In the genomic region with DNA sequence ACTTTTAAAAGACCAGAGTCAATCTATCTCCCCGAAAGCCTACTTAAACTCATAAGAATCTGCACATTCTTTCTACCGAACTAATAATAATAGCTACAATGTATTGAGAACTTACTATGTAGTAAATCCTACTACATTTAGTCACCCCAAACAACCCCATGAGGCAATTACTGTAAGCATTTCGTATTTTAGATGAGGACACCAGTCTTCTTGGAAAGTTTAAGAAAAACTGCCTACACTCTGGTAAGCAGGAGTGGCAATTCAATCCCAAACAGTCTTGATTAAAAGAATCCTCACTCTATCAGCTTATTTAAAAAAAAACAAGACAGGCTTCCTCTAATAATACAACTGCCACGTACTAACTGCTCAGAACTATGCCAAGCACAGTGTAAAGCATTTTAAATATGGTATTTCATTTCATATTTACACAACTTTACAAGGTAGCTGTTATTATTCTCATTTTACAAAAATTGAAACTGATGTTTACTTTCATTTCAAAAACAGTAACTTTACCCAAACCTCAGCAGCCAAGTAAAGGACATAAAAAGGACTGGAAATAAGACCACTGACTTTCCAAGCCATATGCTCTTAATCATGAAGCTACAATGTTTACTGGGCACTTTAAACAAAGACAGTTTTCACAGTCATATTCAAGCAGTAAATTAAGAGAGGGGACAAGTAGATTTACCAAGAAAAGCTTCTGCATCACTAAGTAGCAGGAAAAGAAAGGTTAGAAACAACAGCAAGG, we compare ENCODE assay signal across 10 cellular contexts. TPM values are rescaled to one million over a fixed set of nuclear protein-coding genes. Genes with fewer than 3 reads are reported as not detected.
DNase-seq lines count a peak whose midpoint lies in the region; ATAC-seq and TF ChIP-seq lines count a peak whose summit lies in the region.
"Had no signal": no experiment of that assay in that cellular context is flagged by ENCODE, and none has a peak within 500 bp of the region (broad histone marks: within the 10 kb centered on the region; RNA-seq: fewer than 3 reads in every experiment).

No MANE protein-coding gene starts in this region.

- peaks cover 70% of the 10 kb centered on the region for H3K4me1 Mint-ChIP-seq in CD8-positive, alpha-beta T cell (ENCODE audit: low read depth)
- H3K4me1 Mint-ChIP-seq in brain (peaks cover 32% of the 10 kb centered on the region), mesothelial cell of epicardium (peaks cover 15% of the 10 kb centered on the region)

- intact Hi-C loops in CD8-positive, alpha-beta T cell (cut with DNase I, micrococcal nuclease) = no loop called here

- TF ChIP-seq CTCF in CD8-positive, alpha-beta T cell (IDR thresholded peaks at IDR 0.05) = no peak
- no peak for TF ChIP-seq CTCF in brain (conservative IDR thresholded peaks at IDR 0.05)
- no peak for TF ChIP-seq CTCF in mesothelial cell of epicardium (IDR thresholded peaks at IDR 0.05; ENCODE audit: unreplicated experiment)

- no peaks in the 10 kb centered on the region for H3K27me3 Mint-ChIP-seq in CD8-positive, alpha-beta T cell (ENCODE audit: low read depth)
- H3K27me3 Mint-ChIP-seq in brain (peaks cover 4% of the 10 kb centered on the region), mesothelial cell of epicardium (ENCODE audit: low read depth) (no peaks in the 10 kb centered on the region)

- POLR2A ChIA-PET in CD8-positive, alpha-beta T cell (lab: Charles Lee) = interaction anchor here (0.6 to 1.1 kb wide), 5 partner anchors 13 to 160 kb away, joined by 3 to 5 read pairs (median 4); no protein-coding TSS in a partner anchor

- H3K27me3 ChIP-seq in CD8-positive, alpha-beta T cell (ENCODE audit: insufficient read depth, low read length) = no peaks in the 10 kb centered on the region

- peak overlapping the region; percentile 12 for H3K27ac Mint-ChIP-seq in CD8-positive, alpha-beta T cell
- peak overlapping the region in 4 of 5 experiments; percentile 29 to 78 (median 62) for H3K27ac Mint-ChIP-seq in brain
- H3K27ac Mint-ChIP-seq in mesothelial cell of epicardium = peak overlapping the region; percentile 79

- H3K36me3 Mint-ChIP-seq in CD8-positive, alpha-beta T cell = peaks cover 30% of the 10 kb centered on the region
- peaks cover 62% of the 10 kb centered on the region for H3K36me3 Mint-ChIP-seq in brain
- peaks cover 16% of the 10 kb centered on the region for H3K36me3 Mint-ChIP-seq in mesothelial cell of epicardium

- no peaks in the 10 kb centered on the region for H3K9me3 ChIP-seq in CD8-positive, alpha-beta T cell (ENCODE audit: low read length)
- no peaks in the 10 kb centered on the region for H3K9me3 ChIP-seq in KOPT-K1 (ENCODE audit: insufficient read depth, low read length, poor library complexity, severe bottlenecking)

- no peak overlapping the region for H3K4me3 ChIP-seq in CD8-positive, alpha-beta T cell (ENCODE audit: low read depth, low read length)
- H3K4me3 ChIP-seq: K562 had no signal

- H3K9me3 Mint-ChIP-seq in CD8-positive, alpha-beta T cell = no peaks in the 10 kb centered on the region
- H3K9me3 Mint-ChIP-seq in brain (peaks cover 0 to 5% (median 2%) of the 10 kb centered on the region in 5 experiments), mesothelial cell of epicardium (no peaks in the 10 kb centered on the region)

- peaks cover 66% of the 10 kb centered on the region for H3K4me1 ChIP-seq in CD8-positive, alpha-beta T cell (ENCODE audit: insufficient read depth, low read length)

- H3K27ac ChIP-seq in CD8-positive, alpha-beta T cell (ENCODE audit: low read depth, low read length) = no peak overlapping the region
- H3K27ac ChIP-seq in KOPT-K1 (ENCODE audit: low read depth, low read length, poor library complexity, severe bottlenecking) = peak overlapping the region; percentile 9

- H3K4me3 Mint-ChIP-seq in CD8-positive, alpha-beta T cell = peak overlapping the region; percentile 26
- peak overlapping the region in 3 of 5 experiments; percentile 2 to 53 (median 21) for H3K4me3 Mint-ChIP-seq in brain
- no peak overlapping the region for H3K4me3 Mint-ChIP-seq in mesothelial cell of epicardium

- peaks cover 7% of the 10 kb centered on the region for H3K36me3 ChIP-seq in CD8-positive, alpha-beta T cell (ENCODE audit: insufficient read depth, low read length)
- H3K36me3 ChIP-seq in KOPT-K1 (ENCODE audit: insufficient read depth, low read length) = peaks cover 33% of the 10 kb centered on the region

- no peak for DNase-seq in CD8-positive, alpha-beta T cell
- no peak for DNase-seq in mesothelial cell of epicardium (ENCODE audit: low spot score in 2 of 2, unreplicated experiment in 2 of 2)
- DNase-seq in T-helper 9 cell = no peak
- no peak for DNase-seq in SKM-1 (lab: John Stamatoyannopoulos, UW; ENCODE audit: unreplicated experiment)
- DNase-seq in erythroblast (lab: John Stamatoyannopoulos, UW) = no peak
- DNase-seq in central memory CD4-positive, alpha-beta T cell = no peak
- DNase-seq: GOT3 had no signal

- no peak for ATAC-seq in CD8-positive, alpha-beta T cell

- TF ChIP-seq POLR2A in erythroblast (IDR thresholded peaks at IDR 0.05; ENCODE audit: low read length) = no peak

- CTCF ChIA-PET in CD8-positive, alpha-beta T cell (lab: Charles Lee) = interaction anchor here (1.1 kb wide), 1 partner anchor 102 kb away, joined by 4 read pairs; no protein-coding TSS in a partner anchor

RNA-seq across cellular contexts. Expression of a gene that starts 13.9 kb away (rescaled TPM):
- 100 to 1,000 TPM; 153 to 156 TPM for total RNA-seq in CD8-positive, alpha-beta T cell
- polyA plus RNA-seq in brain (ENCODE audit: insufficient read depth, low read depth, low replicate concordance) = 8.1 TPM
- total RNA-seq in mesothelial cell of epicardium = 68.3 to 71.5 TPM (median 68.7 TPM) in 3 replicates

RNA-seq across cellular contexts. Expression of a gene that starts 14.3 kb away (rescaled TPM):
- total RNA-seq in CD8-positive, alpha-beta T cell = 10 to 100 TPM; 18.2 to 21.3 TPM
- polyA plus RNA-seq in brain (ENCODE audit: insufficient read depth, low read depth, low replicate concordance) = 22.3 TPM
- 25.9 to 37.8 TPM (median 30.2 TPM) in 3 replicates for total RNA-seq in mesothelial cell of epicardium

RNA-seq across cellular contexts. Expression of a gene that starts 53.1 kb away (rescaled TPM):
- total RNA-seq in CD8-positive, alpha-beta T cell = 1 to 10 TPM; 6.0 to 7.1 TPM
- polyA plus RNA-seq in brain (ENCODE audit: insufficient read depth, low read depth, low replicate concordance) = 20.0 TPM
- total RNA-seq in mesothelial cell of epicardium = 29.5 to 35.5 TPM (median 32.0 TPM) in 3 replicates

Comparison
In these comparisons a context has a peak if more than half of its experiments do, and no peak if none do; other contexts are left out.
1. H3K27ac Mint-ChIP-seq: peak in every context shown above with its lines; median percentile 79 in mesothelial cell of epicardium; 62 in brain; 12 in CD8-positive, alpha-beta T cell.